In genomic region chr22:38314992-38315800, GRCh38 we compare ENCODE assay signal across 7 cellular contexts. TPM values are rescaled to one million over a fixed set of nuclear protein-coding genes. Genes with fewer than 3 reads are reported as not detected.
A peak's percentile ranks its signal among the peaks of the same experiment; 100 is the strongest.
DNase-seq lines count a peak whose midpoint lies in the region; ATAC-seq and TF ChIP-seq lines count a peak whose summit lies in the region.

No MANE protein-coding gene starts in this region.

- peaks cover 51 to 77% (median 68%) of the 10 kb centered on the region in 3 donors for H3K4me1 Mint-ChIP-seq in naive B cell

- peaks cover 68% of the 10 kb centered on the region for H3K79me2 ChIP-seq in PC-9 (ENCODE audit: low read depth)

- H3K9me3 Mint-ChIP-seq in naive B cell: no peaks in the 10 kb centered on the region

- H3K27me3 Mint-ChIP-seq in naive B cell: no peaks in the 10 kb centered on the region

- H2AFZ ChIP-seq in PC-9: no peak overlapping the region

- peak overlapping the region; percentile 90 for H3K4me2 ChIP-seq in PC-9

- CTCF ChIA-PET in PC-9 (lab: Charles Lee): interaction anchor here (0.6 kb wide), 1 partner anchor 1082 kb away, joined by 12 read pairs; no protein-coding TSS in a partner anchor

- peaks cover 60% of the 10 kb centered on the region for H4K20me1 ChIP-seq in PC-9 (ENCODE audit: insufficient read depth)

- peak overlapping the region; percentile 75 to 94 (median 90) for H3K4me3 Mint-ChIP-seq in naive B cell

- DNase-seq in H7 (no peak), PC-9 (peak in 1 of 2 experiments; percentile 29), dorsolateral prefrontal cortex (peak in 6 of 10 donors; percentile 30 to 68 (median 60)), naive B cell (peak; percentile 39)

- H3K27ac ChIP-seq in PC-9 (peak overlapping the region; percentile 90), dorsolateral prefrontal cortex (peak overlapping the region; percentile 87 to 100 (median 99))

- H3K4me3 ChIP-seq in H7 (ENCODE audit: insufficient read depth, low read depth, low read length) (peak overlapping the region; percentile 69), PC-9 (peak overlapping the region; percentile 85), dorsolateral prefrontal cortex (peak overlapping the region; percentile 53 to 96 (median 85))

- intact Hi-C loops in PC-9 (cut with micrococcal nuclease; ENCODE audit: unreplicated experiment): loop anchor here (10.0 kb wide), 1 partner anchor 390 kb away; the partner anchor contains the start of genes GTPBP1 and JOSD1
- intact Hi-C loops in dorsolateral prefrontal cortex (cut with DNase I): no loop called here

- peak; percentile 20 to 43 for ATAC-seq in naive B cell (ENCODE audit: low read depth in 2 of 2)
- ATAC-seq in HG03108 (IDR thresholded peaks at IDR 0.05; ENCODE audit: unreplicated experiment): no peak
- no peak for ATAC-seq in GM21717 (IDR thresholded peaks at IDR 0.05; ENCODE audit: unreplicated experiment)
- no peak for ATAC-seq in GM21786 (IDR thresholded peaks at IDR 0.05; ENCODE audit: unreplicated experiment)

- peaks cover 50% of the 10 kb centered on the region for H3K4me1 ChIP-seq in PC-9 (replicated peaks; ENCODE audit: insufficient read depth)

- H3K36me3 ChIP-seq in H7 (replicated peaks; ENCODE audit: control insufficient read depth, insufficient read depth, low read length) (peaks cover 31% of the 10 kb centered on the region), PC-9 (ENCODE audit: low read depth) (0 out of 2 replicates have a peak, but pooled peaks cover 21% of the 10 kb centered on the region)

- peaks cover 53% of the 10 kb centered on the region for H3F3A ChIP-seq in PC-9 (ENCODE audit: insufficient read depth, low read depth)

- H3K27me3 ChIP-seq in H7 (ENCODE audit: control insufficient read depth, insufficient read depth, low read length): no peaks in the 10 kb centered on the region
- H3K27me3 ChIP-seq in PC-9 (ENCODE audit: insufficient read depth, low read depth): no peaks in the 10 kb centered on the region
- no peaks in the 10 kb centered on the region for H3K27me3 ChIP-seq in dorsolateral prefrontal cortex

- H3K9me2 ChIP-seq in PC-9 (ENCODE audit: insufficient read depth): no peaks in the 10 kb centered on the region

- BruUV-seq in PC-9 (replicated peaks; lab: Mats Ljungman, UMichigan): no TSS peak

- H3K36me3 Mint-ChIP-seq in naive B cell: no peaks in the 10 kb centered on the region

- no peaks in the 10 kb centered on the region for H3K9me3 ChIP-seq in PC-9 (ENCODE audit: insufficient read depth, low read depth)

- TF ChIP-seq CTCF in PC-9 (conservative IDR thresholded peaks at IDR 0.05): no peak
- no peak for TF ChIP-seq CTCF in dorsolateral prefrontal cortex (IDR thresholded peaks at IDR 0.05 in 54 of 56, conservative IDR thresholded peaks at IDR 0.05 in 2 of 56; ENCODE audit: low read depth in 1 of 56, partially characterized antibody in 56 of 56)

- H3K27ac Mint-ChIP-seq in naive B cell: peak overlapping the region; percentile 76 to 98 (median 91)

- POLR2A ChIA-PET in PC-9 (lab: Charles Lee; ENCODE audit: unreplicated experiment): interaction anchor here (0.6 to 1.0 kb wide), 3 partner anchors 86 to 383 kb away, joined by 4 to 9 read pairs (median 4); no protein-coding TSS in a partner anchor

RNA-seq across cellular contexts. Expression of gene CSNK1E, which starts 2.0 kb away (rescaled TPM):
- total RNA-seq in H7 (2014; rRNA removed; shearing (Covaris generic)): 307 and 335 TPM in 2 replicates
- total RNA-seq in PC-9 (2021) (331 and 348 TPM in 2 replicates), dorsolateral prefrontal cortex (100 to 1,000 TPM; 150 to 281 (median 197) TPM)
- 10 to 100 TPM in 3 of 6 donors, 1 to 10 TPM in 3; 5.8 to 19.6 (median 10.0) TPM for polyA plus RNA-seq in naive B cell (ENCODE audit: low read depth in 6 of 6)

RNA-seq across cellular contexts. Expression of gene TMEM184B, which starts 42.4 kb away (rescaled TPM):
- 44.5 and 46.9 TPM in 2 replicates for total RNA-seq in H7 (2014; rRNA removed; shearing (Covaris generic))
- total RNA-seq in PC-9 (2021): 185 and 192 TPM in 2 replicates
- 100 to 1,000 TPM in 119 of 120 experiments, 10 to 100 TPM in 1; 99.7 to 274 (median 141) TPM for total RNA-seq in dorsolateral prefrontal cortex
- 1 to 10 TPM in 5 of 6 donors, not detected in 1; 1.8 to 5.9 (median 4.1) TPM for polyA plus RNA-seq in naive B cell (ENCODE audit: low read depth in 6 of 6)

Comparison
In these comparisons a context has a peak if more than half of its experiments do, and no peak if none do; other contexts are left out.
1. ATAC-seq: peak in naive B cell (2 of 2); none in HG03108 (single experiment), GM21717 (single experiment) and GM21786 (single experiment).
2. Peak in every context shown above with its lines, with median percentiles within 50 percentile points of each other: H3K4me3 ChIP-seq.